37 cellular contexts compared by ENCODE assay signal in the genomic region with DNA sequence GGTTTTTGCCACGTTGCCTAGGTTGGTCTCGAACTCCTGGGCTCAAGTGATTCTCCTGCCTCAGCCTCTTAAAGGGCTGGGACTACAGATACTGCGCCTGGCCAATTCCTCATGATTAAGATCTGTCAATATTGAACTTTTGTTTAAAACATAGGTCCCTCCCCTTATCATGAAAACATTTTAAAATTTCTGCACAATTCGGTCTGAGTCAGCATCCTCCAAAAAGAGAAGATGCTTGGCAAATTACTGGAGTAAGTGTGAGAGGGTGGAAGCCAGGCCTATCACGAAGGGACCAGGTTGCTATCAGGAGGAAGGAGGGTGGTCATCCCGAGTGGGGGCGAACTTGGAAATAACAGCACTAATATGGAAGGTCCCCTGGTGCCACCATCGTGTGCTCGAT. TPM values are rescaled to one million over a fixed set of nuclear protein-coding genes. Genes with fewer than 3 reads are reported as not detected.
"Had no signal": no experiment of that assay in that cellular context is flagged by ENCODE, and none has a peak within 500 bp of the region (broad histone marks: within the 10 kb centered on the region; RNA-seq: fewer than 3 reads in every experiment).

No MANE protein-coding gene starts in this region.

- ATAC-seq: foreskin keratinocyte; gastroesophageal sphincter; heart left ventricle; left cardiac atrium; left lung; naive thymus-derived CD4-positive, alpha-beta T cell; stimulated activated effector memory CD8-positive, alpha-beta T cell treated with anti-CD3 and anti-CD28 coated beads, Interleukin-12 subunit alpha, Interleukin-12 subunit beta, amount 100 ng/mL, for 72 hours had no signal

- H3K9me3 ChIP-seq: esophagus muscularis mucosa, gastroesophageal sphincter, heart left ventricle, left lung, prostate gland, right atrium auricular region, sigmoid colon, testis, tibial artery, upper lobe of left lung had no signal

- DNase-seq: dermis blood vessel endothelial cell; effector memory CD4-positive, alpha-beta T cell; foreskin keratinocyte; heart left ventricle; hippocampal formation; left cardiac atrium; left lung; mesendoderm; midbrain; naive thymus-derived CD4-positive, alpha-beta T cell; nucleus accumbens; sigmoid colon; stimulated activated CD4-positive, alpha-beta T cell treated with anti-CD3 and anti-CD28 coated beads, Interleukin-2, amount 100 ng/mL, for 24 hours; stimulated activated CD4-positive, alpha-beta T cell treated with anti-CD3 and anti-CD28 coated beads, Interleukin-4, amount 100 ng/mL, for 24 hours; stimulated activated naive CD4-positive, alpha-beta T cell treated with Interleukin-2 at 50 U/mL for 16 hours; substantia nigra; testis; tibial artery; upper lobe of left lung had no signal

- H3K4me3 ChIP-seq: esophagus muscularis mucosa, gastroesophageal sphincter, heart left ventricle, left lung, prostate gland, right atrium auricular region, sigmoid colon, testis, tibial artery, upper lobe of left lung had no signal

- H3K36me3 ChIP-seq: esophagus muscularis mucosa, gastroesophageal sphincter, heart left ventricle, left lung, prostate gland, right atrium auricular region, sigmoid colon, tibial artery, upper lobe of left lung had no signal

- FAIRE-seq: colon, endothelial cell of umbilical vein, islet of Langerhans, urothelium cell line had no signal

- H3K4me1 ChIP-seq: foreskin keratinocyte, prostate gland, right atrium auricular region, testis, tibial artery had no signal

- H3K27ac ChIP-seq: esophagus muscularis mucosa, foreskin keratinocyte, gastroesophageal sphincter, left lung, prostate gland, right atrium auricular region, sigmoid colon, testis, tibial artery had no signal

- H3K27me3 ChIP-seq: gastroesophageal sphincter, left lung, right atrium auricular region, sigmoid colon, testis, tibial artery, upper lobe of left lung had no signal

RNA-seq across cellular contexts. Expression of gene CRYGA, which starts 10.8 kb away (rescaled TPM):
- total RNA-seq: cerebellum; dermis blood vessel endothelial cell; endothelial cell of umbilical vein; epithelial cell of proximal tubule; esophagus muscularis mucosa; fibroblast of lung; foreskin keratinocyte; gastroesophageal sphincter; heart left ventricle; kidney epithelial cell; left cardiac atrium; left lung; lower leg skin; lung microvascular endothelial cell; mucosa of gallbladder; naive thymus-derived CD4-positive, alpha-beta T cell; osteocyte; prostate gland; right atrium auricular region; sigmoid colon; skeletal muscle tissue; testis; upper lobe of left lung had no signal
- polyA plus RNA-seq: endothelial cell of umbilical vein; fibroblast of lung; foreskin keratinocyte; heart left ventricle; naive thymus-derived CD4-positive, alpha-beta T cell; sigmoid colon had no signal

RNA-seq across cellular contexts. Expression of gene C2orf80, which starts 15.7 kb away (rescaled TPM):
- total RNA-seq: dermis blood vessel endothelial cell; endothelial cell of umbilical vein; epithelial cell of proximal tubule; esophagus muscularis mucosa; fibroblast of lung; foreskin keratinocyte; gastroesophageal sphincter; heart left ventricle; kidney epithelial cell; left cardiac atrium; left lung; lower leg skin; lung microvascular endothelial cell; mucosa of gallbladder; naive thymus-derived CD4-positive, alpha-beta T cell; osteocyte; prostate gland; right atrium auricular region; sigmoid colon; skeletal muscle tissue; testis; upper lobe of left lung had no signal
- polyA plus RNA-seq: endothelial cell of umbilical vein; fibroblast of lung; foreskin keratinocyte; heart left ventricle; naive thymus-derived CD4-positive, alpha-beta T cell; sigmoid colon had no signal

RNA-seq across cellular contexts. Expression of gene CRYGB, which starts 28.2 kb away (rescaled TPM):
- total RNA-seq: cerebellum; dermis blood vessel endothelial cell; endothelial cell of umbilical vein; epithelial cell of proximal tubule; esophagus muscularis mucosa; fibroblast of lung; foreskin keratinocyte; gastroesophageal sphincter; heart left ventricle; kidney epithelial cell; left cardiac atrium; left lung; lower leg skin; lung microvascular endothelial cell; mucosa of gallbladder; naive thymus-derived CD4-positive, alpha-beta T cell; osteocyte; prostate gland; right atrium auricular region; sigmoid colon; skeletal muscle tissue; upper lobe of left lung had no signal
- polyA plus RNA-seq: endothelial cell of umbilical vein; fibroblast of lung; foreskin keratinocyte; heart left ventricle; naive thymus-derived CD4-positive, alpha-beta T cell; sigmoid colon had no signal

RNA-seq across cellular contexts. Expression of gene CRYGC, which starts 44.5 kb away (rescaled TPM):
- total RNA-seq: cerebellum; dermis blood vessel endothelial cell; endothelial cell of umbilical vein; epithelial cell of proximal tubule; esophagus muscularis mucosa; fibroblast of lung; foreskin keratinocyte; gastroesophageal sphincter; heart left ventricle; kidney epithelial cell; left cardiac atrium; left lung; lower leg skin; lung microvascular endothelial cell; mucosa of gallbladder; naive thymus-derived CD4-positive, alpha-beta T cell; osteocyte; right atrium auricular region; sigmoid colon; skeletal muscle tissue; upper lobe of left lung had no signal
- polyA plus RNA-seq: endothelial cell of umbilical vein; fibroblast of lung; heart left ventricle; naive thymus-derived CD4-positive, alpha-beta T cell; sigmoid colon had no signal

RNA-seq across cellular contexts. Expression of gene CRYGD, which starts 49.8 kb away (rescaled TPM):
- total RNA-seq: dermis blood vessel endothelial cell; endothelial cell of umbilical vein; epithelial cell of proximal tubule; esophagus muscularis mucosa; fibroblast of lung; foreskin keratinocyte; gastroesophageal sphincter; heart left ventricle; kidney epithelial cell; left cardiac atrium; left lung; lower leg skin; lung microvascular endothelial cell; mucosa of gallbladder; naive thymus-derived CD4-positive, alpha-beta T cell; osteocyte; prostate gland; right atrium auricular region; sigmoid colon; skeletal muscle tissue; testis; upper lobe of left lung had no signal
- polyA plus RNA-seq: endothelial cell of umbilical vein; fibroblast of lung; foreskin keratinocyte; heart left ventricle; naive thymus-derived CD4-positive, alpha-beta T cell; sigmoid colon had no signal
